Comparison of ENCODE assay signal across 8 cellular contexts in genomic region chr20:56358070-56358469, GRCh38. TPM values are rescaled to one million over a fixed set of nuclear protein-coding genes. Genes with fewer than 3 reads are reported as not detected.
A peak's percentile ranks its signal among the peaks of the same experiment; 100 is the strongest.
DNase-seq lines count a peak whose midpoint lies in the region; ATAC-seq, FAIRE-seq and TF ChIP-seq lines count a peak whose summit lies in the region.

No MANE protein-coding gene starts in this region.

- intact Hi-C loops in HepG2 (cut with micrococcal nuclease; ENCODE audit: unreplicated experiment) = no loop called here
- intact Hi-C loops in right lobe of liver (cut with DNase I) = no loop called here
- intact Hi-C loops in adrenal gland (cut with DNase I) = no loop called here

- H4K20me1 ChIP-seq in HepG2 (ENCODE audit: insufficient read depth, low read length) = no peaks in the 10 kb centered on the region; the same call in 1 of the 2 replicates

- BruUV-seq in HepG2 (replicated peaks; lab: Mats Ljungman, UMichigan) = no TSS peak

- H3K9me3 Mint-ChIP-seq in activated T-helper 17 cell treated with anti-CD3 and anti-CD28 coated beads, Interleukin-2, amount 50 U/mL, for 72 hours = no peaks in the 10 kb centered on the region

- POLR2A ChIA-PET in HepG2 (lab: Yijun Ruan, JAX) = interaction anchor here (0.7 to 5.9 kb wide), 6 partner anchors 10 to 48 kb away, joined by 3 to 91 read pairs (median 3); partner anchors contain the start of genes AURKA and CSTF1

- CTCF ChIA-PET in HepG2 (lab: Yijun Ruan, JAX; ENCODE audit: low intra/inter-chr PET ratio, low total read pairs) = no interaction called here

- peak; percentile 23 for FAIRE-seq in HepG2 (lab: Jason Lieb, UNC)
- FAIRE-seq in frontal cortex (lab: Jason Lieb, UNC) = no peak

- peak overlapping the region; percentile 74 for H3K4me2 ChIP-seq in HepG2 (ENCODE audit: low read depth, low read length)

- peak overlapping the region; percentile 44 for H2AFZ ChIP-seq in HepG2 (ENCODE audit: low read length)

- H3K4me3 ChIP-seq in HepG2 (replicated peaks in 1 of 3; ENCODE audit: insufficient read depth in 1 of 3, low read depth in 2 of 3, low read length in 3 of 3) (peak overlapping the region; percentile 35 to 83 (median 62)), right lobe of liver (peak overlapping the region in 1 of 3 donors; percentile 96), muscle layer of duodenum (ENCODE audit: low read depth in 1 of 2, low read length in 2 of 2) (peak overlapping the region; percentile 50 to 91), adrenal gland (peak overlapping the region in 2 of 4 donors; percentile 16 to 98)

- H3K4me3 Mint-ChIP-seq in activated T-helper 17 cell treated with anti-CD3 and anti-CD28 coated beads, Interleukin-2, amount 50 U/mL, for 72 hours = peak overlapping the region; percentile 57

- TF ChIP-seq POLR2A in HepG2 (IDR thresholded peaks at IDR 0.05; ENCODE audit: insufficient read depth in 1 of 2, low read depth in 2 of 2, low read length in 2 of 2) (no peak), right lobe of liver (IDR thresholded peaks at IDR 0.05) (no peak), adrenal gland (IDR thresholded peaks at IDR 0.05) (no peak)

- peaks cover 5% of the 10 kb centered on the region for H3K4me1 Mint-ChIP-seq in activated T-helper 17 cell treated with anti-CD3 and anti-CD28 coated beads, Interleukin-2, amount 50 U/mL, for 72 hours

- peaks cover 23% of the 10 kb centered on the region for H3K4me1 ChIP-seq in HepG2 (ENCODE audit: insufficient read depth, low read length)
- peaks cover 0 to 17% (median 0%) of the 10 kb centered on the region in 4 donors for H3K4me1 ChIP-seq in right lobe of liver
- peaks cover 12 to 21% of the 10 kb centered on the region in 2 donors for H3K4me1 ChIP-seq in muscle layer of duodenum (ENCODE audit: control insufficient read depth in 1 of 2, insufficient read depth in 2 of 2, low read length in 2 of 2)
- H3K4me1 ChIP-seq in adrenal gland (replicated peaks in 1 of 2) = peaks cover 18 to 39% of the 10 kb centered on the region in 2 donors

- TF ChIP-seq RAD21 in HepG2 (CRISPR knock-in tag; IDR thresholded peaks at IDR 0.05) = no peak

- in situ Hi-C loops in HepG2 (cut with HindIII; ENCODE audit: extremely low pct_ligation_motif_present, low pct_unique_long_range_greater_than_20kb) = loop anchor here (10.0 kb wide), 1 partner anchor 113 kb away; the partner anchor contains the start of gene MC3R

- TF ChIP-seq CTCF in HepG2 (CRISPR knock-in tag; IDR thresholded peaks at IDR 0.05) (no peak), right lobe of liver (IDR thresholded peaks at IDR 0.05) (no peak), adrenal gland (IDR thresholded peaks at IDR 0.05) (no peak)

- no peaks in the 10 kb centered on the region for H3K36me3 Mint-ChIP-seq in activated T-helper 17 cell treated with anti-CD3 and anti-CD28 coated beads, Interleukin-2, amount 50 U/mL, for 72 hours (ENCODE audit: low read depth)

- peaks cover 11% of the 10 kb centered on the region for H3K79me2 ChIP-seq in HepG2 (ENCODE audit: insufficient read depth, low read length)

- H3K36me3 ChIP-seq in HepG2 (replicated peaks in 1 of 2; ENCODE audit: control insufficient read depth in 1 of 2, insufficient read depth in 2 of 2, low read length in 2 of 2) (no peaks in the 10 kb centered on the region; a peak in 1 of 5 replicates), right lobe of liver (no peaks in the 10 kb centered on the region), muscle layer of duodenum (ENCODE audit: control insufficient read depth in 1 of 2, insufficient read depth in 2 of 2, low read length in 2 of 2) (peaks cover 3% of the 10 kb centered on the region in 2 donors), adrenal gland (replicated peaks in 1 of 2) (no peaks in the 10 kb centered on the region)

- H3K9ac ChIP-seq in HepG2 (ENCODE audit: insufficient read depth, low read depth, low read length) = peak overlapping the region; percentile 46; the same call in 1 of the 2 replicates

- peaks cover 3% of the 10 kb centered on the region for H3K27me3 Mint-ChIP-seq in activated T-helper 17 cell treated with anti-CD3 and anti-CD28 coated beads, Interleukin-2, amount 50 U/mL, for 72 hours

- WGBS in HepG2 (ENCODE audit: low lambda C conversion rate) = 40% methylated on average over 6 of the region's 6 CpGs
- 78% methylated on average over 6 of the region's 6 CpGs for WGBS in right lobe of liver (ENCODE audit: insufficient coverage, low coverage, low lambda C conversion rate, missing lambda C conversion rate)
- WGBS in adrenal gland, 4 donors = 61 to 73% (median 64%) methylated on average over 6 of the region's 6 CpGs

- H3K27ac ChIP-seq in HepG2 (ENCODE audit: extremely low read length, insufficient read depth, low read length) (no peak overlapping the region), right lobe of liver (no peak overlapping the region), muscle layer of duodenum (ENCODE audit: low read length) (no peak overlapping the region), adrenal gland (no peak overlapping the region)

- ATAC-seq in HepG2 (no peak), right lobe of liver (no peak), GM18867 (IDR thresholded peaks at IDR 0.05; ENCODE audit: unreplicated experiment) (no peak)
- no peak for ATAC-seq in activated T-helper 17 cell treated with anti-CD3 and anti-CD28 coated beads, Interleukin-2, amount 50 U/mL, for 72 hours (replicated peaks)

- no peak overlapping the region for H3K27ac Mint-ChIP-seq in activated T-helper 17 cell treated with anti-CD3 and anti-CD28 coated beads, Interleukin-2, amount 50 U/mL, for 72 hours

- no peak for DNase-seq in HepG2 (ENCODE audit: low spot score)
- no peak for DNase-seq in right lobe of liver
- DNase-seq in adrenal gland = no peak
- no peak for DNase-seq in frontal cortex (ENCODE audit: low spot score in 2 of 2)
- no peak for DNase-seq in GOT3 (lab: John Stamatoyannopoulos, UW)

- no peaks in the 10 kb centered on the region for H3K9me3 ChIP-seq in HepG2 (ENCODE audit: low read length)
- no peaks in the 10 kb centered on the region for H3K9me3 ChIP-seq in right lobe of liver
- H3K9me3 ChIP-seq in muscle layer of duodenum (ENCODE audit: control insufficient read depth in 1 of 2, low read length in 2 of 2) = no peaks in the 10 kb centered on the region
- H3K9me3 ChIP-seq in adrenal gland (replicated peaks in 1 of 3) = no peaks in the 10 kb centered on the region

- H3K27me3 ChIP-seq in HepG2 (ENCODE audit: control insufficient read depth in 1 of 2, insufficient read depth in 2 of 2, low read length in 2 of 2) = no peaks in the 10 kb centered on the region; a peak in 1 of 5 replicates
- no peaks in the 10 kb centered on the region for H3K27me3 ChIP-seq in right lobe of liver
- H3K27me3 ChIP-seq in muscle layer of duodenum (ENCODE audit: low read depth, low read length) = no peaks in the 10 kb centered on the region
- no peaks in the 10 kb centered on the region for H3K27me3 ChIP-seq in adrenal gland

- TF ChIP-seq EP300 in HepG2 (IDR thresholded peaks at IDR 0.05; ENCODE audit: low read depth in 2 of 2, low read length in 2 of 2) (no peak), HepG2 (CRISPR knock-in tag; IDR thresholded peaks at IDR 0.05; ENCODE audit: borderline replicate concordance) (no peak)

RNA-seq across cellular contexts. Expression of gene FAM210B, which starts 0.7 kb away (rescaled TPM):
- 75.9 and 88.4 TPM in 2 replicates for total RNA-seq in HepG2 (2016; rRNA removed; fragmentation: Illumina TruSeq; extraction: Trizol)
- 43.4 and 46.3 TPM in 2 replicates for total RNA-seq in HepG2 (2016; cell fraction: cytosol; rRNA removed; fragmentation: Illumina TruSeq; extraction: Trizol; ENCODE audit: low read depth)
- total RNA-seq in HepG2 (2016; cell fraction: insoluble cytoplasmic fraction; rRNA removed; fragmentation: Illumina TruSeq; extraction: Trizol) = 80.4 and 87.7 TPM in 2 replicates
- 112 and 113 TPM in 2 replicates for total RNA-seq in HepG2 (2016; cell fraction: membrane; rRNA removed; fragmentation: Illumina TruSeq; extraction: Trizol)
- 48.9 and 57.6 TPM in 2 replicates for total RNA-seq in HepG2 (2016; cell fraction: nucleus; rRNA removed; fragmentation: Illumina TruSeq; extraction: Trizol)
- 107 and 111 TPM in 2 replicates for polyA plus RNA-seq in HepG2 (2011; rRNA removed)
- polyA plus RNA-seq in HepG2 (2011; cell fraction: cytosol; rRNA removed) = 81.6 and 121 TPM in 2 replicates
- polyA plus RNA-seq in HepG2 (2011; cell fraction: nucleus; rRNA removed) = 21.7 and 28.8 TPM in 2 replicates
- polyA plus RNA-seq in HepG2 (2012) = 87.6 and 100 TPM in 2 replicates
- polyA plus RNA-seq in HepG2 (2016; cell fraction: cytosol; fragmentation: Illumina TruSeq; extraction: Trizol; ENCODE audit: low read depth) = 74.9 and 84.3 TPM in 2 replicates
- 128 and 133 TPM in 2 replicates for polyA plus RNA-seq in HepG2 (2016; cell fraction: insoluble cytoplasmic fraction; fragmentation: Illumina TruSeq; extraction: Trizol; ENCODE audit: low read depth)
- polyA plus RNA-seq in HepG2 (2016; cell fraction: membrane; fragmentation: Illumina TruSeq; extraction: Trizol; ENCODE audit: low read depth) = 136 and 137 TPM in 2 replicates
- 94.3 and 100 TPM in 2 replicates for polyA plus RNA-seq in HepG2 (2016; cell fraction: nucleus; fragmentation: Illumina TruSeq; extraction: Trizol; ENCODE audit: insufficient read depth, low read depth)
- polyA minus RNA-seq in HepG2 (2011; rRNA and poly(A)+ RNA removed; ENCODE audit: low replicate concordance) = 14.9 and 72.3 TPM in 2 replicates
- 60.3 and 67.3 TPM in 2 replicates for polyA minus RNA-seq in HepG2 (2011; cell fraction: cytosol; rRNA and poly(A)+ RNA removed)
- 45.2 and 49.0 TPM in 2 replicates for polyA minus RNA-seq in HepG2 (2011; cell fraction: nucleus; rRNA and poly(A)+ RNA removed)
- 10 to 100 TPM; 31.6 to 66.5 (median 42.8) TPM for total RNA-seq in right lobe of liver
- total RNA-seq in activated T-helper 17 cell treated with anti-CD3 and anti-CD28 coated beads, Interleukin-2, amount 50 U/mL, for 72 hours = 1 to 10 TPM; 2.2 to 3.6 TPM
- total RNA-seq in adrenal gland = 100 to 1,000 TPM in 7 of 8 donors, 10 to 100 TPM in 1; 90.0 to 207 (median 128) TPM
- polyA plus RNA-seq in adrenal gland = 100 to 1,000 TPM in 1 of 3 donors, 10 to 100 TPM in 2; 74.9 to 207 (median 75.5) TPM
- total RNA-seq in frontal cortex = 15.5 TPM

RNA-seq across cellular contexts. Expression of gene AURKA, which starts 33.9 kb away (rescaled TPM):
- total RNA-seq in HepG2 (2016; rRNA removed; fragmentation: Illumina TruSeq; extraction: Trizol) = 224 and 335 TPM in 2 replicates
- total RNA-seq in HepG2 (2016; cell fraction: cytosol; rRNA removed; fragmentation: Illumina TruSeq; extraction: Trizol; ENCODE audit: low read depth) = 127 and 136 TPM in 2 replicates
- 218 and 331 TPM in 2 replicates for total RNA-seq in HepG2 (2016; cell fraction: insoluble cytoplasmic fraction; rRNA removed; fragmentation: Illumina TruSeq; extraction: Trizol)
- 173 and 174 TPM in 2 replicates for total RNA-seq in HepG2 (2016; cell fraction: membrane; rRNA removed; fragmentation: Illumina TruSeq; extraction: Trizol)
- total RNA-seq in HepG2 (2016; cell fraction: nucleus; rRNA removed; fragmentation: Illumina TruSeq; extraction: Trizol) = 85.9 and 90.8 TPM in 2 replicates
- polyA plus RNA-seq in HepG2 (2011; rRNA removed) = 55.7 and 96.4 TPM in 2 replicates
- 60.3 and 70.8 TPM in 2 replicates for polyA plus RNA-seq in HepG2 (2011; cell fraction: cytosol; rRNA removed)
- polyA plus RNA-seq in HepG2 (2011; cell fraction: nucleus; rRNA removed) = 23.6 and 31.7 TPM in 2 replicates
- polyA plus RNA-seq in HepG2 (2012) = 41.6 and 70.4 TPM in 2 replicates
- 36.5 and 39.6 TPM in 2 replicates for polyA plus RNA-seq in HepG2 (2016; cell fraction: cytosol; fragmentation: Illumina TruSeq; extraction: Trizol; ENCODE audit: low read depth)
- polyA plus RNA-seq in HepG2 (2016; cell fraction: insoluble cytoplasmic fraction; fragmentation: Illumina TruSeq; extraction: Trizol; ENCODE audit: low read depth) = 285 and 289 TPM in 2 replicates
- polyA plus RNA-seq in HepG2 (2016; cell fraction: membrane; fragmentation: Illumina TruSeq; extraction: Trizol; ENCODE audit: low read depth) = 72.5 and 73.7 TPM in 2 replicates
- 111 and 116 TPM in 2 replicates for polyA plus RNA-seq in HepG2 (2016; cell fraction: nucleus; fragmentation: Illumina TruSeq; extraction: Trizol; ENCODE audit: insufficient read depth, low read depth)
- polyA minus RNA-seq in HepG2 (2011; rRNA and poly(A)+ RNA removed; ENCODE audit: low replicate concordance) = 63.7 and 146 TPM in 2 replicates
- polyA minus RNA-seq in HepG2 (2011; cell fraction: cytosol; rRNA and poly(A)+ RNA removed) = 43.1 and 61.1 TPM in 2 replicates
- 25.4 and 35.1 TPM in 2 replicates for polyA minus RNA-seq in HepG2 (2011; cell fraction: nucleus; rRNA and poly(A)+ RNA removed)
- 1 to 10 TPM; 1.5 to 7.4 (median 2.5) TPM for total RNA-seq in right lobe of liver
- 100 to 1,000 TPM in 1 of 2 donors, 10 to 100 TPM in 1; 86.3 to 112 TPM for total RNA-seq in activated T-helper 17 cell treated with anti-CD3 and anti-CD28 coated beads, Interleukin-2, amount 50 U/mL, for 72 hours
- 1 to 10 TPM; 1.4 to 6.0 (median 3.1) TPM for total RNA-seq in adrenal gland
- 1 to 10 TPM; 1.1 to 5.8 (median 1.3) TPM for polyA plus RNA-seq in adrenal gland
- 6.5 TPM for total RNA-seq in frontal cortex

RNA-seq across cellular contexts. Expression of gene CSTF1, which starts 34.4 kb away (rescaled TPM):
- total RNA-seq in HepG2 (2016; rRNA removed; fragmentation: Illumina TruSeq; extraction: Trizol) (70.9 and 105 TPM in 2 replicates), right lobe of liver (10 to 100 TPM; 14.9 to 27.2 (median 16.6) TPM), adrenal gland (10 to 100 TPM; 28.7 to 36.2 (median 32.8) TPM), frontal cortex (27.7 TPM)
- total RNA-seq in HepG2 (2016; cell fraction: cytosol; rRNA removed; fragmentation: Illumina TruSeq; extraction: Trizol; ENCODE audit: low read depth) = 17.0 and 17.9 TPM in 2 replicates
- 72.4 and 104 TPM in 2 replicates for total RNA-seq in HepG2 (2016; cell fraction: insoluble cytoplasmic fraction; rRNA removed; fragmentation: Illumina TruSeq; extraction: Trizol)
- 37.3 and 42.3 TPM in 2 replicates for total RNA-seq in HepG2 (2016; cell fraction: membrane; rRNA removed; fragmentation: Illumina TruSeq; extraction: Trizol)
- 53.7 and 58.2 TPM in 2 replicates for total RNA-seq in HepG2 (2016; cell fraction: nucleus; rRNA removed; fragmentation: Illumina TruSeq; extraction: Trizol)
- polyA plus RNA-seq in HepG2 (2011; rRNA removed) (67.9 and 100 TPM in 2 replicates), adrenal gland (10 to 100 TPM in 1 of 3 donors, 1 to 10 TPM in 2; 5.1 to 48.3 (median 8.2) TPM)
- 63.9 and 67.0 TPM in 2 replicates for polyA plus RNA-seq in HepG2 (2011; cell fraction: cytosol; rRNA removed)
- polyA plus RNA-seq in HepG2 (2011; cell fraction: nucleus; rRNA removed) = 63.5 and 65.1 TPM in 2 replicates
- polyA plus RNA-seq in HepG2 (2012) = 39.4 and 55.3 TPM in 2 replicates
- polyA plus RNA-seq in HepG2 (2016; cell fraction: cytosol; fragmentation: Illumina TruSeq; extraction: Trizol; ENCODE audit: low read depth) = 8.4 and 10.8 TPM in 2 replicates
- 89.9 and 97.0 TPM in 2 replicates for polyA plus RNA-seq in HepG2 (2016; cell fraction: insoluble cytoplasmic fraction; fragmentation: Illumina TruSeq; extraction: Trizol; ENCODE audit: low read depth)
- polyA plus RNA-seq in HepG2 (2016; cell fraction: membrane; fragmentation: Illumina TruSeq; extraction: Trizol; ENCODE audit: low read depth) = 17.6 and 17.8 TPM in 2 replicates
- 76.3 and 78.8 TPM in 2 replicates for polyA plus RNA-seq in HepG2 (2016; cell fraction: nucleus; fragmentation: Illumina TruSeq; extraction: Trizol; ENCODE audit: insufficient read depth, low read depth)
- 186 and 265 TPM in 2 replicates for polyA minus RNA-seq in HepG2 (2011; rRNA and poly(A)+ RNA removed; ENCODE audit: low replicate concordance)
- polyA minus RNA-seq in HepG2 (2011; cell fraction: cytosol; rRNA and poly(A)+ RNA removed) = 59.5 and 62.1 TPM in 2 replicates
- polyA minus RNA-seq in HepG2 (2011; cell fraction: nucleus; rRNA and poly(A)+ RNA removed) = 49.2 and 64.4 TPM in 2 replicates
- 10 to 100 TPM; 71.2 to 76.5 TPM for total RNA-seq in activated T-helper 17 cell treated with anti-CD3 and anti-CD28 coated beads, Interleukin-2, amount 50 U/mL, for 72 hours

RNA-seq across cellular contexts. Expression of gene CASS4, which starts 54.0 kb away (rescaled TPM):
- total RNA-seq in HepG2 (2016; rRNA removed; fragmentation: Illumina TruSeq; extraction: Trizol) = 0.38 and 0.49 TPM in 2 replicates
- 0.09 TPM in 1 of 2 replicates, not detected in the other for total RNA-seq in HepG2 (2016; cell fraction: cytosol; rRNA removed; fragmentation: Illumina TruSeq; extraction: Trizol; ENCODE audit: low read depth)
- total RNA-seq in HepG2 (2016; cell fraction: insoluble cytoplasmic fraction; rRNA removed; fragmentation: Illumina TruSeq; extraction: Trizol) = 0.28 and 0.35 TPM in 2 replicates
- 0.17 and 0.31 TPM in 2 replicates for total RNA-seq in HepG2 (2016; cell fraction: membrane; rRNA removed; fragmentation: Illumina TruSeq; extraction: Trizol)
- 0.53 and 0.65 TPM in 2 replicates for total RNA-seq in HepG2 (2016; cell fraction: nucleus; rRNA removed; fragmentation: Illumina TruSeq; extraction: Trizol)
- 0.17 and 0.25 TPM in 2 replicates for polyA plus RNA-seq in HepG2 (2011; rRNA removed)
- 0.10 and 0.17 TPM in 2 replicates for polyA plus RNA-seq in HepG2 (2011; cell fraction: cytosol; rRNA removed)
- polyA plus RNA-seq in HepG2 (2011; cell fraction: nucleus; rRNA removed) = 0.35 and 0.50 TPM in 2 replicates
- 0.17 and 0.23 TPM in 2 replicates for polyA plus RNA-seq in HepG2 (2012)
- polyA plus RNA-seq in HepG2 (2016; cell fraction: cytosol; fragmentation: Illumina TruSeq; extraction: Trizol; ENCODE audit: low read depth) = not detected in 2 replicates
- 0.30 and 0.41 TPM in 2 replicates for polyA plus RNA-seq in HepG2 (2016; cell fraction: insoluble cytoplasmic fraction; fragmentation: Illumina TruSeq; extraction: Trizol; ENCODE audit: low read depth)
- 0.06 and 0.08 TPM in 2 replicates for polyA plus RNA-seq in HepG2 (2016; cell fraction: membrane; fragmentation: Illumina TruSeq; extraction: Trizol; ENCODE audit: low read depth)
- 0.21 and 0.48 TPM in 2 replicates for polyA plus RNA-seq in HepG2 (2016; cell fraction: nucleus; fragmentation: Illumina TruSeq; extraction: Trizol; ENCODE audit: insufficient read depth, low read depth)
- 0.06 and 0.07 TPM in 2 replicates for polyA minus RNA-seq in HepG2 (2011; rRNA and poly(A)+ RNA removed; ENCODE audit: low replicate concordance)
- 0.26 TPM in 1 of 2 replicates, not detected in the other for polyA minus RNA-seq in HepG2 (2011; cell fraction: cytosol; rRNA and poly(A)+ RNA removed)
- 0.26 and 0.50 TPM in 2 replicates for polyA minus RNA-seq in HepG2 (2011; cell fraction: nucleus; rRNA and poly(A)+ RNA removed)
- total RNA-seq in right lobe of liver = 1 to 10 TPM in 2 of 6 experiments, under 1 TPM in 4; 0.66 to 2.1 (median 0.83) TPM
- 1 to 10 TPM; 5.1 to 9.4 TPM for total RNA-seq in activated T-helper 17 cell treated with anti-CD3 and anti-CD28 coated beads, Interleukin-2, amount 50 U/mL, for 72 hours
- 1 to 10 TPM in 7 of 8 donors, under 1 TPM in 1; 0.87 to 4.7 (median 1.6) TPM for total RNA-seq in adrenal gland
- under 1 TPM; 0.37 to 0.97 (median 0.73) TPM for polyA plus RNA-seq in adrenal gland
- total RNA-seq in frontal cortex = under 0.01 TPM

Comparison
In these comparisons a context has a peak if more than half of its experiments do, and no peak if none do; other contexts are left out.
1. RNA of gene AURKA, which starts 33.9 kb away (total RNA-seq): 85.9 to 335 TPM in HepG2 and 86.3 to 112 TPM in activated T-helper 17 cell treated with anti-CD3 and anti-CD28 coated beads, Interleukin-2, amount 50 U/mL, for 72 hours; 6.5 TPM in frontal cortex (single experiment), 1.5 to 7.4 TPM in right lobe of liver and 1.4 to 6.0 TPM in adrenal gland; every median in the first group is over 10 times any median in the second.